Comparison of ENCODE assay signal across 26 cellular contexts in genomic region chr9:98600631-98601030, GRCh38.
"Had no signal": no experiment of that assay in that cellular context is flagged by ENCODE, and none has a peak within 500 bp of the region (broad histone marks: within the 10 kb centered on the region; RNA-seq: fewer than 3 reads in every experiment).

No MANE protein-coding gene starts in this region.

- H3K36me3 ChIP-seq: ascending aorta had no signal

- H3K27me3 ChIP-seq: ascending aorta, body of pancreas had no signal

- H3K4me2 ChIP-seq: KMS-11 had no signal

- H3K4me1 ChIP-seq: ascending aorta, body of pancreas had no signal

- ATAC-seq: body of pancreas, Panc1, Right ventricle myocardium inferior, T-cell had no signal

- H3K4me3 ChIP-seq: ascending aorta, body of pancreas, SK-N-MC had no signal

- H3K27ac ChIP-seq: ascending aorta, body of pancreas, KMS-11, SK-N-MC had no signal

- FAIRE-seq: bronchial epithelial cell, TTC549 had no signal

- H3K9me3 ChIP-seq: ascending aorta, body of pancreas had no signal

- DNase-seq: activated B cell treated with CpG ODN at 0.5 μM for 24 hours; activated CD4-positive, alpha-beta memory T cell treated with anti-CD3 and anti-CD28 coated beads, Interleukin-2, amount 10 ng/mL, durations not matched to agents 7 days and 5 days; activated CD4-positive, alpha-beta T cell treated with anti-CD3 and anti-CD28 coated beads for 1 hour; activated CD4-positive, alpha-beta T cell treated with anti-CD3 and anti-CD28 coated beads, Interleukin-2, amount 50 U/mL, for 1 hour; activated naive CD4-positive, alpha-beta T cell treated with anti-CD3 and anti-CD28 coated beads, Interleukin-2, amount 50 U/mL, for 16 hours; activated naive CD8-positive, alpha-beta T cell treated with anti-CD3 and anti-CD28 coated beads, Interleukin-2, amount 10 ng/mL, durations not matched to agents 7 days and 5 days; body of pancreas; NCI-H1092; NCI-H1417; NCI-H1930; NCI-H2171; NCI-H2227 treated with DMSO at 0.1 percent for 48 hours; NCI-H510A; NCI-H526 treated with DMSO at 0.1 percent for 48 hours; NCI-H82; RPMI8226; T-cell; T-helper 2 cell; T1000 had no signal

- H3K9ac ChIP-seq: KMS-11 had no signal
